ENCODE assay signal across 8 cellular contexts in the genomic region with DNA sequence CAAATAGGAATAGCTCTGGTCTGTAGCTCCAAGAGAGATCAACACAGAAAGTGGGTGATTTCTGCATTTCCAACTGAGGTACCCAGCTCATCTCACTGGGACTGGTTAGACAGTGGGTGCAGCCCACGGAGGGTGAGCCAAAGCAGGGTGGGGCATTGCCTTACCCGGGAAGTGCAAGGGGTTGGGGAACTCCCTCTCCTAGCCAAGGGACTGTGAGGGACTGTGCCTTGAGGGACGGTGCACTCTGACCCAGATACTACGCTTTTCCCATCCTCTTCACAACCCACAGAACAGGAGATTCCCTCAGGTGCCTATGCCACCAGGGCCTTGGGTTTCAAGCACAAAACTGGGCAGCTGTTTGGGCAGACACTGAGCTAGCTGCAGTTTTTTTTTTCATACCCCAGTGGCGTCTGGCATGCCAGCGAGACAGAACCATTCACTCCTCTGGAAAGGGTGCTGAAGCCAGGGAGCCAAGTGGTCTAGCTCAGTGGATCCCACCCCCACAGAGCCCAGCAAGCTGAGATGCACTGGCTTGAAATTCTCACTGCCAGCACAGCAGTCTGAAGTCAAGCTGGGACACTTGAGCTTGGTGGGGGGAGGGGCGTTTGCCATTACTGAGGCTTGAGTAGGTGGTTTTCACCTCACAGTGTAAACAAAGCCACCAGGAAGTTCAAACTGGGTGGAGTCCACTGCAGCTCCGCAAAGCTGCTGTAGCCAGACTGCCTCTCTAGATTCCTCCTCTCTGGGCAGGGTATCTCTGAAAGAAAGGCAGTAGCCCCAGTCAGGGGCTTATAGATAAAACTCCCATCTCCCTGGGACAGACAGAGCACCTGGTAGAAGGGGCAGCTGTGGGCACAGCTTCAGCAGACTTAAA. TPM values are rescaled to one million over a fixed set of nuclear protein-coding genes. Genes with fewer than 3 reads are reported as not detected.
DNase-seq lines count a peak whose midpoint lies in the region; ATAC-seq and TF ChIP-seq lines count a peak whose summit lies in the region.
"Not testable (repeated sequence)": the region's sequence is repeated elsewhere in the genome, so short reads cannot be mapped to it uniquely, and the experiment has no call there.

No MANE protein-coding gene starts in this region.

- intact Hi-C loops in activated CD4-positive, alpha-beta T cell treated with anti-CD3 and anti-CD28 coated beads, Interleukin-2, amount 10 ng/mL, durations not matched to agents 24 days and 14 days (cut with micrococcal nuclease) = loop anchor here (1.0 kb wide), 2 partner anchors 20 to 27 kb away; partner anchors contain the start of gene SPG11
- intact Hi-C loops in right cardiac atrium (cut with DNase I) = not testable (repeated sequence)

- H2AK5ac ChIP-seq in trophoblast cell (ENCODE audit: low read length) = not testable (repeated sequence)

- not testable (repeated sequence) for H3K23ac ChIP-seq in trophoblast cell (ENCODE audit: low read length)

- H3K36me3 ChIP-seq in NT2/D1 (ENCODE audit: insufficient read depth, insufficient read length, low read length); trophoblast cell (ENCODE audit: control insufficient read depth in 1 of 2, insufficient read depth in 2 of 2, low read length in 2 of 2): not testable (repeated sequence)

- H3K79me1 ChIP-seq in trophoblast cell (ENCODE audit: low read length) = not testable (repeated sequence)

- peaks cover 64% of the 10 kb centered on the region for H3K4me1 Mint-ChIP-seq in activated CD4-positive, alpha-beta T cell treated with anti-CD3 and anti-CD28 coated beads, Interleukin-2, amount 10 ng/mL, durations not matched to agents 24 days and 14 days
- peaks cover 74% of the 10 kb centered on the region for H3K4me1 Mint-ChIP-seq in activated naive CD8-positive, alpha-beta T cell treated with anti-CD3 and anti-CD28 coated beads for 36 hours

- not testable (repeated sequence) for H3K18ac ChIP-seq in trophoblast cell (ENCODE audit: low read length)

- peak overlapping the region; percentile 42 for H3K9ac ChIP-seq in NT2/D1 (ENCODE audit: insufficient read length, low read depth)
- H3K9ac ChIP-seq in trophoblast cell (ENCODE audit: low read length) = not testable (repeated sequence)

- H4K8ac ChIP-seq in trophoblast cell (ENCODE audit: low read depth, low read length) = peak overlapping the region; percentile 33

- not testable (repeated sequence) for H3K27ac ChIP-seq in right cardiac atrium (ENCODE audit: low read length); trophoblast cell (ENCODE audit: low read depth, low read length)

- not testable (repeated sequence) for H3K4ac ChIP-seq in trophoblast cell (ENCODE audit: low read depth, low read length)

- peaks cover 34% of the 10 kb centered on the region for H3K36me3 Mint-ChIP-seq in activated CD4-positive, alpha-beta T cell treated with anti-CD3 and anti-CD28 coated beads, Interleukin-2, amount 10 ng/mL, durations not matched to agents 24 days and 14 days (ENCODE audit: low read depth)
- peaks cover 40% of the 10 kb centered on the region for H3K36me3 Mint-ChIP-seq in activated naive CD8-positive, alpha-beta T cell treated with anti-CD3 and anti-CD28 coated beads for 36 hours

- H3K27me3 ChIP-seq in NT2/D1 (ENCODE audit: insufficient read depth, insufficient read length); right cardiac atrium (ENCODE audit: control insufficient read depth, insufficient read depth); trophoblast cell (ENCODE audit: insufficient read depth, low read length): not testable (repeated sequence)

- H3K9me3 ChIP-seq in NT2/D1 (ENCODE audit: insufficient read depth, low read length); right cardiac atrium (ENCODE audit: control insufficient read depth, low read length); trophoblast cell (ENCODE audit: insufficient read depth, low read depth, low read length): not testable (repeated sequence)

- H4K12ac ChIP-seq in trophoblast cell (ENCODE audit: low read depth, low read length) = not testable (repeated sequence)

- not testable (repeated sequence) for H3K27me3 Mint-ChIP-seq in activated CD4-positive, alpha-beta T cell treated with anti-CD3 and anti-CD28 coated beads, Interleukin-2, amount 10 ng/mL, durations not matched to agents 24 days and 14 days; activated naive CD8-positive, alpha-beta T cell treated with anti-CD3 and anti-CD28 coated beads for 36 hours

- H3K4me2 ChIP-seq in trophoblast cell (ENCODE audit: low read length) = not testable (repeated sequence)

- not testable (repeated sequence) for H3K79me2 ChIP-seq in trophoblast cell (ENCODE audit: control insufficient read depth, insufficient read depth, low read length, poor library complexity)

- ATAC-seq in right cardiac atrium = peak in 1 of 2 donors; percentile 41

- not testable (repeated sequence) for H2BK120ac ChIP-seq in trophoblast cell (ENCODE audit: insufficient read depth, low read length, poor library complexity)

- 39% methylated on average over 8 of the region's 8 CpGs for WGBS in right cardiac atrium
- WGBS in trophoblast cell (ENCODE audit: extremely low coverage, insufficient coverage, insufficient read length) = no CpG with 5 or more reads among the region's 8 CpGs

- peak overlapping the region; percentile 26; the same call in 1 of the 2 replicates for H3K4me3 ChIP-seq in LNCaP clone FGC (ENCODE audit: low read depth, low read length)
- not testable (repeated sequence) for H3K4me3 ChIP-seq in NT2/D1 (ENCODE audit: insufficient read length, low read depth); right cardiac atrium (ENCODE audit: low read length); trophoblast cell (ENCODE audit: low read depth, low read length)

- DNase-seq in COR-L47 (lab: John Stamatoyannopoulos, UW) (peak; percentile 70), LNCaP clone FGC (ENCODE audit: low read depth) (peak; percentile 45), NT2/D1 (ENCODE audit: low read depth, low spot score) (peak; percentile 54), right cardiac atrium (peak in 2 of 3 donors; percentile 31 to 83)
- peak; percentile 94 for DNase-seq in activated CD4-positive, alpha-beta T cell treated with anti-CD3 and anti-CD28 coated beads, Interleukin-2, amount 10 ng/mL, durations not matched to agents 24 days and 14 days
- peak; percentile 71 for DNase-seq in activated naive CD8-positive, alpha-beta T cell treated with anti-CD3 and anti-CD28 coated beads for 36 hours
- not testable (repeated sequence) for DNase-seq in trophoblast cell
- peak; percentile 48 to 67 for DNase-seq in stimulated activated CD8-positive, alpha-beta memory T cell treated with anti-CD3 and anti-CD28 coated beads, Interleukin-4, amount 100 ng/mL, for 4 hours (ENCODE audit: low read depth in 2 of 2, low spot score in 1 of 2)

- H2BK5ac ChIP-seq in trophoblast cell (ENCODE audit: low read depth, low read length, poor library complexity) = not testable (repeated sequence)

- TF ChIP-seq CTCF in LNCaP clone FGC (IDR thresholded peaks at IDR 0.05; ENCODE audit: control insufficient read depth, extremely low read depth, insufficient read depth) = not testable (repeated sequence)

- not testable (repeated sequence) for H3K4me1 ChIP-seq in NT2/D1 (ENCODE audit: insufficient read depth, insufficient read length); right cardiac atrium (ENCODE audit: control insufficient read depth, insufficient read depth, low read length); trophoblast cell (ENCODE audit: control insufficient read depth in 1 of 2, insufficient read depth in 2 of 2, low read length in 2 of 2)

- H3K14ac ChIP-seq in trophoblast cell (ENCODE audit: low read length) = not testable (repeated sequence)

- H2BK12ac ChIP-seq in trophoblast cell (ENCODE audit: low read length) = not testable (repeated sequence)

- H3K4me3 Mint-ChIP-seq in activated CD4-positive, alpha-beta T cell treated with anti-CD3 and anti-CD28 coated beads, Interleukin-2, amount 10 ng/mL, durations not matched to agents 24 days and 14 days = peak overlapping the region; percentile 73
- H3K4me3 Mint-ChIP-seq in activated naive CD8-positive, alpha-beta T cell treated with anti-CD3 and anti-CD28 coated beads for 36 hours = peak overlapping the region; percentile 46

- peak overlapping the region; percentile 35 for H4K91ac ChIP-seq in trophoblast cell (ENCODE audit: low read depth, low read length)

- not testable (repeated sequence) for H2AFZ ChIP-seq in trophoblast cell (ENCODE audit: insufficient read depth, low read length, poor library complexity)

- peaks cover 34% of the 10 kb centered on the region for H3K9me3 Mint-ChIP-seq in activated CD4-positive, alpha-beta T cell treated with anti-CD3 and anti-CD28 coated beads, Interleukin-2, amount 10 ng/mL, durations not matched to agents 24 days and 14 days
- peaks cover 29% of the 10 kb centered on the region for H3K9me3 Mint-ChIP-seq in activated naive CD8-positive, alpha-beta T cell treated with anti-CD3 and anti-CD28 coated beads for 36 hours

- H3K27ac Mint-ChIP-seq in activated CD4-positive, alpha-beta T cell treated with anti-CD3 and anti-CD28 coated beads, Interleukin-2, amount 10 ng/mL, durations not matched to agents 24 days and 14 days = peak overlapping the region; percentile 91
- peak overlapping the region; percentile 84 for H3K27ac Mint-ChIP-seq in activated naive CD8-positive, alpha-beta T cell treated with anti-CD3 and anti-CD28 coated beads for 36 hours

RNA-seq across cellular contexts. Expression of gene SPG11, which starts 19.6 kb away (rescaled TPM):
- 67.2 and 68.0 TPM in 2 replicates for total RNA-seq in activated CD4-positive, alpha-beta T cell treated with anti-CD3 and anti-CD28 coated beads, Interleukin-2, amount 10 ng/mL, durations not matched to agents 24 days and 14 days
- total RNA-seq in activated naive CD8-positive, alpha-beta T cell treated with anti-CD3 and anti-CD28 coated beads for 36 hours = 10 to 100 TPM; 47.6 to 51.5 TPM
- total RNA-seq in right cardiac atrium = 10 to 100 TPM; 38.8 to 45.7 (median 42.4) TPM
- 15.0 TPM for polyA plus RNA-seq in right cardiac atrium
- 13.9 and 16.3 TPM in 2 replicates for polyA plus RNA-seq in trophoblast cell (2013)

RNA-seq across cellular contexts. Expression of gene PATL2, which starts 28.1 kb away (rescaled TPM):
- 10.9 and 13.5 TPM in 2 replicates for total RNA-seq in activated CD4-positive, alpha-beta T cell treated with anti-CD3 and anti-CD28 coated beads, Interleukin-2, amount 10 ng/mL, durations not matched to agents 24 days and 14 days
- total RNA-seq in activated naive CD8-positive, alpha-beta T cell treated with anti-CD3 and anti-CD28 coated beads for 36 hours = 1 to 10 TPM; 7.0 to 8.6 TPM
- 1 to 10 TPM; 2.4 to 6.6 (median 3.9) TPM for total RNA-seq in right cardiac atrium
- 8.3 TPM for polyA plus RNA-seq in right cardiac atrium
- polyA plus RNA-seq in trophoblast cell (2013) = 0.05 and 0.06 TPM in 2 replicates

RNA-seq across cellular contexts. Expression of gene B2M, which starts 28.3 kb away (rescaled TPM):
- total RNA-seq in activated CD4-positive, alpha-beta T cell treated with anti-CD3 and anti-CD28 coated beads, Interleukin-2, amount 10 ng/mL, durations not matched to agents 24 days and 14 days = 4,380 and 4,481 TPM in 2 replicates
- 1,000 to 10,000 TPM; 3,772 to 3,785 TPM for total RNA-seq in activated naive CD8-positive, alpha-beta T cell treated with anti-CD3 and anti-CD28 coated beads for 36 hours
- 1,000 to 10,000 TPM; 1,377 to 1,599 (median 1,490) TPM for total RNA-seq in right cardiac atrium
- polyA plus RNA-seq in right cardiac atrium = 2,022 TPM
- polyA plus RNA-seq in trophoblast cell (2013) = 196 and 199 TPM in 2 replicates

RNA-seq across cellular contexts. Expression of gene TRIM69, which starts 53.3 kb away (rescaled TPM):
- 38.6 and 42.7 TPM in 2 replicates for total RNA-seq in activated CD4-positive, alpha-beta T cell treated with anti-CD3 and anti-CD28 coated beads, Interleukin-2, amount 10 ng/mL, durations not matched to agents 24 days and 14 days
- total RNA-seq in activated naive CD8-positive, alpha-beta T cell treated with anti-CD3 and anti-CD28 coated beads for 36 hours = 10 to 100 TPM; 70.6 to 71.0 TPM
- total RNA-seq in right cardiac atrium = 10 to 100 TPM; 46.1 to 81.4 (median 71.9) TPM
- 53.5 TPM for polyA plus RNA-seq in right cardiac atrium
- 3.4 and 4.5 TPM in 2 replicates for polyA plus RNA-seq in trophoblast cell (2013)
